ENCODE assay signal across 1 cellular context in genomic region chr5:59061377-59061776, GRCh38.
TF ChIP-seq lines count a peak whose summit lies in the region.

No MANE protein-coding gene starts in this region.

TF ChIP-seq in HepG2, 621 proteins besides CTCF, POLR2A, EP300 and RAD21 (continued from another document and continues in another):
- no peak for TF ChIP-seq ZNF747 (CRISPR knock-in tag; IDR thresholded peaks at IDR 0.05; ENCODE audit: borderline replicate concordance)
- TF ChIP-seq HMG20A (CRISPR knock-in tag; IDR thresholded peaks at IDR 0.05; ENCODE audit: borderline replicate concordance) = 0 out of 2 replicates have a peak, but pooled peaks have one; percentile 17
- no peak for TF ChIP-seq MED13 (CRISPR knock-in tag; IDR thresholded peaks at IDR 0.05)
- no peak for TF ChIP-seq ZNF3 (CRISPR knock-in tag; IDR thresholded peaks at IDR 0.05)
- TF ChIP-seq JUND (CRISPR knock-in tag; IDR thresholded peaks at IDR 0.05) = peak; percentile 91
- TF ChIP-seq ZNF556 (CRISPR knock-in tag; IDR thresholded peaks at IDR 0.05; ENCODE audit: borderline replicate concordance) = no peak
- no peak for TF ChIP-seq SIN3A (IDR thresholded peaks at IDR 0.05; ENCODE audit: borderline replicate concordance, low read depth, low read length)
- TF ChIP-seq AKAP8 (CRISPR knock-in tag; IDR thresholded peaks at IDR 0.05) = no peak
- no peak for TF ChIP-seq ZNF652 (CRISPR knock-in tag; IDR thresholded peaks at IDR 0.05; ENCODE audit: borderline replicate concordance, low read depth)
- TF ChIP-seq, protein P1, sequence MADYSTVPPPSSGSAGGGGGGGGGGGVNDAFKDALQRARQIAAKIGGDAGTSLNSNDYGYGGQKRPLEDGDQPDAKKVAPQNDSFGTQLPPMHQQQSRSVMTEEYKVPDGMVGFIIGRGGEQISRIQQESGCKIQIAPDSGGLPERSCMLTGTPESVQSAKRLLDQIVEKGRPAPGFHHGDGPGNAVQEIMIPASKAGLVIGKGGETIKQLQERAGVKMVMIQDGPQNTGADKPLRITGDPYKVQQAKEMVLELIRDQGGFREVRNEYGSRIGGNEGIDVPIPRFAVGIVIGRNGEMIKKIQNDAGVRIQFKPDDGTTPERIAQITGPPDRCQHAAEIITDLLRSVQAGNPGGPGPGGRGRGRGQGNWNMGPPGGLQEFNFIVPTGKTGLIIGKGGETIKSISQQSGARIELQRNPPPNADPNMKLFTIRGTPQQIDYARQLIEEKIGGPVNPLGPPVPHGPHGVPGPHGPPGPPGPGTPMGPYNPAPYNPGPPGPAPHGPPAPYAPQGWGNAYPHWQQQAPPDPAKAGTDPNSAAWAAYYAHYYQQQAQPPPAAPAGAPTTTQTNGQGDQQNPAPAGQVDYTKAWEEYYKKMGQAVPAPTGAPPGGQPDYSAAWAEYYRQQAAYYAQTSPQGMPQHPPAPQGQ (CRISPR knock-in tag; IDR thresholded peaks at IDR 0.05; ENCODE audit: borderline replicate concordance) = no peak
- TF ChIP-seq FOXA1 (IDR thresholded peaks at IDR 0.05) = 0 out of 2 replicates have a peak, but pooled peaks have one; percentile 13
- TF ChIP-seq FOXA1 (CRISPR knock-in tag; IDR thresholded peaks at IDR 0.05) = peak; percentile 82
- no peak for TF ChIP-seq THAP9 (CRISPR knock-in tag; IDR thresholded peaks at IDR 0.05; ENCODE audit: borderline replicate concordance)
- TF ChIP-seq SALL1 (CRISPR knock-in tag; IDR thresholded peaks at IDR 0.05) = peak; percentile 56; the same call in 1 of the 2 replicates
- TF ChIP-seq ZNF431 (CRISPR knock-in tag; IDR thresholded peaks at IDR 0.05; ENCODE audit: borderline replicate concordance, low read depth) = no peak
- TF ChIP-seq, protein P2, sequence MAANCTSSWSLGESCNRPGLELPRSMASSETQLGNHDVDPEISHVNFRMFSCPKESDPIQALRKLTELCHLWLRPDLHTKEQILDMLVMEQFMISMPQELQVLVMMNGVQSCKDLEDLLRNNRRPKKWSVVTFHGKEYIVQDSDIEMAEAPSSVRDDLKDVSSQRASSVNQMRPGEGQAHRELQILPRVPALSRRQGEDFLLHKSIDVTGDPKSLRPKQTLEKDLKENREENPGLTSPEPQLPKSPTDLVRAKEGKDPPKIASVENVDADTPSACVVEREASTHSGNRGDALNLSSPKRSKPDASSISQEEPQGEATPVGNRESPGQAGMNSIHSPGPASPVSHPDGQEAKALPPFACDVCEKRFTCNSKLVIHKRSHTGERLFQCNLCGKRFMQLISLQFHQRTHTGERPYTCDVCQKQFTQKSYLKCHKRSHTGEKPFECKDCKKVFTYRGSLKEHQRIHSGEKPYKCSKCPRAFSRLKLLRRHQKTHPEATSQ (CRISPR knock-in tag; IDR thresholded peaks at IDR 0.05; ENCODE audit: borderline replicate concordance) = no peak
- no peak for TF ChIP-seq HNRNPK (IDR thresholded peaks at IDR 0.05; ENCODE audit: low read depth, low read length, poor library complexity, severe bottlenecking)
- TF ChIP-seq CENPT (CRISPR knock-in tag; IDR thresholded peaks at IDR 0.05; ENCODE audit: low read depth) = no peak
- TF ChIP-seq ZFY (CRISPR knock-in tag; IDR thresholded peaks at IDR 0.05) = no peak
- no peak for TF ChIP-seq ZNF501 (CRISPR knock-in tag; IDR thresholded peaks at IDR 0.05)
- no peak for TF ChIP-seq WIZ (CRISPR knock-in tag; IDR thresholded peaks at IDR 0.05)
- TF ChIP-seq, protein P3, sequence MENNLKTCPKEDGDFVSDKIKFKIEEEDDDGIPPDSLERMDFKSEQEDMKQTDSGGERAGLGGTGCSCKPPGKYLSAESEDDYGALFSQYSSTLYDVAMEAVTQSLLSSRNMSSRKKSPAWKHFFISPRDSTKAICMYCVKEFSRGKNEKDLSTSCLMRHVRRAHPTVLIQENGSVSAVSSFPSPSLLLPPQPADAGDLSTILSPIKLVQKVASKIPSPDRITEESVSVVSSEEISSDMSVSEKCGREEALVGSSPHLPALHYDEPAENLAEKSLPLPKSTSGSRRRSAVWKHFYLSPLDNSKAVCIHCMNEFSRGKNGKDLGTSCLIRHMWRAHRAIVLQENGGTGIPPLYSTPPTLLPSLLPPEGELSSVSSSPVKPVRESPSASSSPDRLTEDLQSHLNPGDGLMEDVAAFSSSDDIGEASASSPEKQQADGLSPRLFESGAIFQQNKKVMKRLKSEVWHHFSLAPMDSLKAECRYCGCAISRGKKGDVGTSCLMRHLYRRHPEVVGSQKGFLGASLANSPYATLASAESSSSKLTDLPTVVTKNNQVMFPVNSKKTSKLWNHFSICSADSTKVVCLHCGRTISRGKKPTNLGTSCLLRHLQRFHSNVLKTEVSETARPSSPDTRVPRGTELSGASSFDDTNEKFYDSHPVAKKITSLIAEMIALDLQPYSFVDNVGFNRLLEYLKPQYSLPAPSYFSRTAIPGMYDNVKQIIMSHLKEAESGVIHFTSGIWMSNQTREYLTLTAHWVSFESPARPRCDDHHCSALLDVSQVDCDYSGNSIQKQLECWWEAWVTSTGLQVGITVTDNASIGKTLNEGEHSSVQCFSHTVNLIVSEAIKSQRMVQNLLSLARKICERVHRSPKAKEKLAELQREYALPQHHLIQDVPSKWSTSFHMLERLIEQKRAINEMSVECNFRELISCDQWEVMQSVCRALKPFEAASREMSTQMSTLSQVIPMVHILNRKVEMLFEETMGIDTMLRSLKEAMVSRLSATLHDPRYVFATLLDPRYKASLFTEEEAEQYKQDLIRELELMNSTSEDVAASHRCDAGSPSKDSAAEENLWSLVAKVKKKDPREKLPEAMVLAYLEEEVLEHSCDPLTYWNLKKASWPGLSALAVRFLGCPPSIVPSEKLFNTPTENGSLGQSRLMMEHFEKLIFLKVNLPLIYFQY (CRISPR knock-in tag; IDR thresholded peaks at IDR 0.05; ENCODE audit: borderline replicate concordance) = no peak
- TF ChIP-seq CREM (IDR thresholded peaks at IDR 0.05) = peak; percentile 35; the same call in 1 of the 2 replicates
- TF ChIP-seq CREM (CRISPR knock-in tag; IDR thresholded peaks at IDR 0.05) = no peak
- TF ChIP-seq ZNF333 (CRISPR knock-in tag; IDR thresholded peaks at IDR 0.05; ENCODE audit: borderline replicate concordance) = no peak
- peak; percentile 38; the same call in 1 of the 2 replicates for TF ChIP-seq TBX3 (IDR thresholded peaks at IDR 0.05; ENCODE audit: borderline replicate concordance)
- TF ChIP-seq FOXK2 (IDR thresholded peaks at IDR 0.05) = no peak
- no peak for TF ChIP-seq HMG20B (CRISPR knock-in tag; conservative IDR thresholded peaks at IDR 0.05)
- TF ChIP-seq, protein P4, sequence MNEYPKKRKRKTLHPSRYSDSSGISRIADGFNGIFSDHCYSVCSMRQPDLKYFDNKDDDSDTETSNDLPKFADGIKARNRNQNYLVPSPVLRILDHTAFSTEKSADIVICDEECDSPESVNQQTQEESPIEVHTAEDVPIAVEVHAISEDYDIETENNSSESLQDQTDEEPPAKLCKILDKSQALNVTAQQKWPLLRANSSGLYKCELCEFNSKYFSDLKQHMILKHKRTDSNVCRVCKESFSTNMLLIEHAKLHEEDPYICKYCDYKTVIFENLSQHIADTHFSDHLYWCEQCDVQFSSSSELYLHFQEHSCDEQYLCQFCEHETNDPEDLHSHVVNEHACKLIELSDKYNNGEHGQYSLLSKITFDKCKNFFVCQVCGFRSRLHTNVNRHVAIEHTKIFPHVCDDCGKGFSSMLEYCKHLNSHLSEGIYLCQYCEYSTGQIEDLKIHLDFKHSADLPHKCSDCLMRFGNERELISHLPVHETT (CRISPR knock-in tag; conservative IDR thresholded peaks at IDR 0.05) = no peak
- TF ChIP-seq ZIK1 (CRISPR knock-in tag; IDR thresholded peaks at IDR 0.05; ENCODE audit: borderline replicate concordance, low read depth) = no peak
- TF ChIP-seq ZNF253 (CRISPR knock-in tag; IDR thresholded peaks at IDR 0.05; ENCODE audit: borderline replicate concordance) = no peak
- no peak for TF ChIP-seq ZSCAN30 (CRISPR knock-in tag; IDR thresholded peaks at IDR 0.05)
- TF ChIP-seq TEAD2 (CRISPR knock-in tag; IDR thresholded peaks at IDR 0.05) = no peak
- TF ChIP-seq KMT2B (CRISPR knock-in tag; IDR thresholded peaks at IDR 0.05) = no peak; the same call in 1 of the 2 replicates
- TF ChIP-seq RBAK (CRISPR knock-in tag; IDR thresholded peaks at IDR 0.05) = no peak
- TF ChIP-seq ZNF589 (CRISPR knock-in tag; conservative IDR thresholded peaks at IDR 0.05) = no peak
- no peak for TF ChIP-seq ZBTB14 (CRISPR knock-in tag; IDR thresholded peaks at IDR 0.05)
- TF ChIP-seq SCMH1 (CRISPR knock-in tag; IDR thresholded peaks at IDR 0.05; ENCODE audit: borderline replicate concordance) = no peak
- TF ChIP-seq ZBTB10 (CRISPR knock-in tag; IDR thresholded peaks at IDR 0.05; ENCODE audit: borderline replicate concordance) = no peak
- TF ChIP-seq SP5 (CRISPR knock-in tag; IDR thresholded peaks at IDR 0.05; ENCODE audit: borderline replicate concordance, low read depth) = peak; percentile 84
- TF ChIP-seq ZNF607 (CRISPR knock-in tag; IDR thresholded peaks at IDR 0.05; ENCODE audit: borderline replicate concordance) = no peak
- no peak for TF ChIP-seq ZNF672 (CRISPR knock-in tag; IDR thresholded peaks at IDR 0.05)
- TF ChIP-seq, protein P5, sequence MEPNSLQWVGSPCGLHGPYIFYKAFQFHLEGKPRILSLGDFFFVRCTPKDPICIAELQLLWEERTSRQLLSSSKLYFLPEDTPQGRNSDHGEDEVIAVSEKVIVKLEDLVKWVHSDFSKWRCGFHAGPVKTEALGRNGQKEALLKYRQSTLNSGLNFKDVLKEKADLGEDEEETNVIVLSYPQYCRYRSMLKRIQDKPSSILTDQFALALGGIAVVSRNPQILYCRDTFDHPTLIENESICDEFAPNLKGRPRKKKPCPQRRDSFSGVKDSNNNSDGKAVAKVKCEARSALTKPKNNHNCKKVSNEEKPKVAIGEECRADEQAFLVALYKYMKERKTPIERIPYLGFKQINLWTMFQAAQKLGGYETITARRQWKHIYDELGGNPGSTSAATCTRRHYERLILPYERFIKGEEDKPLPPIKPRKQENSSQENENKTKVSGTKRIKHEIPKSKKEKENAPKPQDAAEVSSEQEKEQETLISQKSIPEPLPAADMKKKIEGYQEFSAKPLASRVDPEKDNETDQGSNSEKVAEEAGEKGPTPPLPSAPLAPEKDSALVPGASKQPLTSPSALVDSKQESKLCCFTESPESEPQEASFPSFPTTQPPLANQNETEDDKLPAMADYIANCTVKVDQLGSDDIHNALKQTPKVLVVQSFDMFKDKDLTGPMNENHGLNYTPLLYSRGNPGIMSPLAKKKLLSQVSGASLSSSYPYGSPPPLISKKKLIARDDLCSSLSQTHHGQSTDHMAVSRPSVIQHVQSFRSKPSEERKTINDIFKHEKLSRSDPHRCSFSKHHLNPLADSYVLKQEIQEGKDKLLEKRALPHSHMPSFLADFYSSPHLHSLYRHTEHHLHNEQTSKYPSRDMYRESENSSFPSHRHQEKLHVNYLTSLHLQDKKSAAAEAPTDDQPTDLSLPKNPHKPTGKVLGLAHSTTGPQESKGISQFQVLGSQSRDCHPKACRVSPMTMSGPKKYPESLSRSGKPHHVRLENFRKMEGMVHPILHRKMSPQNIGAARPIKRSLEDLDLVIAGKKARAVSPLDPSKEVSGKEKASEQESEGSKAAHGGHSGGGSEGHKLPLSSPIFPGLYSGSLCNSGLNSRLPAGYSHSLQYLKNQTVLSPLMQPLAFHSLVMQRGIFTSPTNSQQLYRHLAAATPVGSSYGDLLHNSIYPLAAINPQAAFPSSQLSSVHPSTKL (CRISPR knock-in tag; IDR thresholded peaks at IDR 0.05) = peak; percentile 85
- no peak for TF ChIP-seq ZNF432 (CRISPR knock-in tag; IDR thresholded peaks at IDR 0.05; ENCODE audit: borderline replicate concordance)
- TF ChIP-seq SIN3B (IDR thresholded peaks at IDR 0.05; ENCODE audit: low read length) = no peak
- TF ChIP-seq ZNF235 (CRISPR knock-in tag; IDR thresholded peaks at IDR 0.05; ENCODE audit: borderline replicate concordance) = no peak
- no peak for TF ChIP-seq ZNF549 (CRISPR knock-in tag; IDR thresholded peaks at IDR 0.05)
- no peak for TF ChIP-seq CAMTA2 (CRISPR knock-in tag; IDR thresholded peaks at IDR 0.05; ENCODE audit: borderline replicate concordance)
